Comparison of ENCODE assay signal across 11 cellular contexts in the genomic region with DNA sequence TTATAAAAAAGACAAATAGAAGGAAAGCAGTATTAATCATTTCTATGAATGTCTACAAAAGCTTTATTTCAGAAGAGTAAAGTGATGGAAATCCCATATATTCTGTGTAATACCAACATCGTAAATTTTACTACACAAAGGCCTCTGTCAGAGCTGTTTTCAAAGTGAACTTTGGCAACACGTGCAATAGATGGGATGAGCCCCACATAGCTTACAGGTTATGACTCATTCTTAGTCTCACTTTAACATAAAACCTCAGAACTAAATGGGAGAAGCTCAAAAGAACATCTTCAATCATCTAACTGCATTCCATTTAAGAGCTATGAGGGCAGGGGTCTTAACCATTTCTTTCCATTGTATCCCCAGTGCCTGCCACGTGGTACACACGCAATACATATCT. TPM values are rescaled to one million over a fixed set of nuclear protein-coding genes. Genes with fewer than 3 reads are reported as not detected.
A peak's percentile ranks its signal among the peaks of the same experiment; 100 is the strongest.
DNase-seq lines count a peak whose midpoint lies in the region; ATAC-seq and TF ChIP-seq lines count a peak whose summit lies in the region.
"Had no signal": no experiment of that assay in that cellular context is flagged by ENCODE, and none has a peak within 500 bp of the region (broad histone marks: within the 10 kb centered on the region; RNA-seq: fewer than 3 reads in every experiment).

No MANE protein-coding gene starts in this region.

- DNase-seq in ACHN (peak; percentile 41), HFFc6 (peak; percentile 75), foreskin keratinocyte (peak; percentile 61 to 76), CD1c-positive myeloid dendritic cell (ENCODE audit: extremely low spot score) (no peak), ureter (ENCODE audit: low spot score) (no peak), NCI-H526 (lab: John Stamatoyannopoulos, UW) (no peak)
- DNase-seq: esophagus squamous epithelium, substantia nigra had no signal

- TF ChIP-seq CTCF in HFFc6 (IDR thresholded peaks at IDR 0.05) (no peak), foreskin keratinocyte (conservative IDR thresholded peaks at IDR 0.05) (no peak)

- peaks cover 39% of the 10 kb centered on the region for H3K36me3 Mint-ChIP-seq in HFFc6 (ENCODE audit: low read depth)
- peaks cover 77% of the 10 kb centered on the region for H3K36me3 Mint-ChIP-seq in activated T-helper 17 cell treated with anti-CD3 and anti-CD28 coated beads, Interleukin-2, amount 50 U/mL, for 72 hours (ENCODE audit: low read depth)

- H3K27ac ChIP-seq in foreskin keratinocyte: peak overlapping the region; percentile 50
- H3K27ac ChIP-seq: esophagus squamous epithelium, HL-60 had no signal

- in situ Hi-C loops in ACHN (cut with HindIII; ENCODE audit: low pct_ligation_motif_present, low pct_unique_long_range_greater_than_20kb, low sequenced_read_pairs): no loop called here

- no peaks in the 10 kb centered on the region for H3K27me3 ChIP-seq in foreskin keratinocyte
- H3K27me3 ChIP-seq: esophagus squamous epithelium had no signal

- H3K4me3 Mint-ChIP-seq in HFFc6: 0 out of 2 replicates have a peak overlapping the region, but pooled peaks have one; percentile 0
- H3K4me3 Mint-ChIP-seq in activated T-helper 17 cell treated with anti-CD3 and anti-CD28 coated beads, Interleukin-2, amount 50 U/mL, for 72 hours: peak overlapping the region; percentile 64

- peak overlapping the region; percentile 62 for H3K27ac Mint-ChIP-seq in HFFc6
- peak overlapping the region; percentile 69 for H3K27ac Mint-ChIP-seq in activated T-helper 17 cell treated with anti-CD3 and anti-CD28 coated beads, Interleukin-2, amount 50 U/mL, for 72 hours

- H3K4me1 Mint-ChIP-seq in HFFc6 (ENCODE audit: low read depth): peaks cover 65% of the 10 kb centered on the region
- H3K4me1 Mint-ChIP-seq in activated T-helper 17 cell treated with anti-CD3 and anti-CD28 coated beads, Interleukin-2, amount 50 U/mL, for 72 hours: peaks cover 36% of the 10 kb centered on the region

- peaks cover 41% of the 10 kb centered on the region for H3K4me1 ChIP-seq in foreskin keratinocyte

- ATAC-seq in activated T-helper 17 cell treated with anti-CD3 and anti-CD28 coated beads, Interleukin-2, amount 50 U/mL, for 72 hours (replicated peaks): peak; percentile 81
- ATAC-seq in foreskin keratinocyte: peak; percentile 92
- no peak for ATAC-seq in HG02588 (IDR thresholded peaks at IDR 0.05; ENCODE audit: unreplicated experiment)

- no peaks in the 10 kb centered on the region for H3K9me3 Mint-ChIP-seq in HFFc6
- H3K9me3 Mint-ChIP-seq in activated T-helper 17 cell treated with anti-CD3 and anti-CD28 coated beads, Interleukin-2, amount 50 U/mL, for 72 hours: no peaks in the 10 kb centered on the region

- no peaks in the 10 kb centered on the region for H3K27me3 Mint-ChIP-seq in HFFc6 (ENCODE audit: insufficient read depth)
- no peaks in the 10 kb centered on the region for H3K27me3 Mint-ChIP-seq in activated T-helper 17 cell treated with anti-CD3 and anti-CD28 coated beads, Interleukin-2, amount 50 U/mL, for 72 hours

RNA-seq across cellular contexts. Expression of a gene that starts 11.5 kb away (rescaled TPM):
- 10 to 100 TPM; 55.5 to 69.3 (median 60.1) TPM for total RNA-seq in HFFc6 (2021; fragmentation: NEBNext Ultra II Directional; extraction: Animal tissue kit (Norgen Biotek cat#: 25700))
- total RNA-seq in activated T-helper 17 cell treated with anti-CD3 and anti-CD28 coated beads, Interleukin-2, amount 50 U/mL, for 72 hours: 10 to 100 TPM; 63.8 to 72.3 TPM
- total RNA-seq in foreskin keratinocyte (65.8 and 67.5 TPM in 2 replicates), ureter (85.8 TPM)
- polyA plus RNA-seq in foreskin keratinocyte: 20.9 and 23.4 TPM in 2 replicates

RNA-seq across cellular contexts. Expression of a gene that starts 43.8 kb away (rescaled TPM):
- 10 to 100 TPM; 46.7 to 69.4 (median 57.1) TPM for total RNA-seq in HFFc6 (2021; fragmentation: NEBNext Ultra II Directional; extraction: Animal tissue kit (Norgen Biotek cat#: 25700))
- total RNA-seq in activated T-helper 17 cell treated with anti-CD3 and anti-CD28 coated beads, Interleukin-2, amount 50 U/mL, for 72 hours: 100 to 1,000 TPM in 1 of 2 donors, 10 to 100 TPM in 1; 94.8 to 140 TPM
- total RNA-seq in foreskin keratinocyte (50.9 and 55.8 TPM in 2 replicates), ureter (57.6 TPM)
- 32.7 and 36.9 TPM in 2 replicates for polyA plus RNA-seq in foreskin keratinocyte

Comparison
In these comparisons a context has a peak if more than half of its experiments do, and no peak if none do; other contexts are left out.
1. DNase-seq: peak in ACHN (single experiment), HFFc6 (single experiment) and foreskin keratinocyte (2 of 2); none in CD1c-positive myeloid dendritic cell (single experiment), ureter (single experiment) and NCI-H526 (0 of 2).